In the genomic region with DNA sequence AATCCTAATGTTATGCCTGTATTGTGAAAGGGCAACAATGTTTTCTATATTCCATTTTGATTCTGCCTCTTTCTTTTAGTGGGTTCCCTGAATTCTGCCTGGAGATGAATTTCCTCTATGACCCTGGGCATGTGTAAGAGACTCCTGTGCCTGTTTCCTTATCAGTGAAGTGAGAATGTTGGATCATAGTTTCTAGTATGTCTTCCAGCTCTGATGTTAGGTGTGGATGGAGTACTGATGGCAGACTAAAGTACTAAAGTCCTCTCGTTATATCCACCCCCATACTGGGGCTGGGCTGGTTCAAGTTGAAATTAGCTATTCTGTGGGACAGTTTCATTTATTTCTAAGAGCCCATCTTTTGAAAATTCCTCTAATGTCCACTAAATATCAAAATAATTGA, we compare ENCODE assay signal across 24 cellular contexts. TPM values are rescaled to one million over a fixed set of nuclear protein-coding genes. Genes with fewer than 3 reads are reported as not detected.
DNase-seq lines count a peak whose midpoint lies in the region; ATAC-seq and TF ChIP-seq lines count a peak whose summit lies in the region.
"Had no signal": no experiment of that assay in that cellular context is flagged by ENCODE, and none has a peak within 500 bp of the region (broad histone marks: within the 10 kb centered on the region; RNA-seq: fewer than 3 reads in every experiment).

No MANE protein-coding gene starts in this region.

- ATAC-seq in Right ventricle myocardium inferior = no peak
- ATAC-seq in left cardiac atrium = peak; percentile 42 to 63
- peak; percentile 52 to 57 for ATAC-seq in right cardiac atrium
- ATAC-seq: A549, GM12878 had no signal

- TF ChIP-seq CTCF in cardiac muscle cell (IDR thresholded peaks at IDR 0.05; ENCODE audit: low read depth, low read length) = no peak
- TF ChIP-seq CTCF in tibial artery (IDR thresholded peaks at IDR 0.05) = no peak

- intact Hi-C loops in Right ventricle myocardium inferior (cut with DNase I) (no loop called here), left cardiac atrium (cut with DNase I) (no loop called here), right cardiac atrium (cut with DNase I) (no loop called here), tibial artery (cut with DNase I; ENCODE audit: low total_unique reads) (no loop called here)

- H3K27ac ChIP-seq in cardiac muscle cell = peak overlapping the region; percentile 49
- no peak overlapping the region for H3K27ac ChIP-seq in right cardiac atrium (ENCODE audit: low read length)
- H3K27ac ChIP-seq in tibial artery = no peak overlapping the region
- H3K27ac ChIP-seq: BLaER1 treated with 17β-estradiol and CSF1 and Interleukin-3, amounts not matched to agents 10 nM and 100 nM; GM23248 had no signal

- H3K27me3 ChIP-seq in cardiac muscle cell = no peaks in the 10 kb centered on the region
- H3K27me3 ChIP-seq in right cardiac atrium (ENCODE audit: control insufficient read depth, insufficient read depth) = no peaks in the 10 kb centered on the region
- H3K27me3 ChIP-seq in tibial artery = no peaks in the 10 kb centered on the region
- H3K27me3 ChIP-seq: BE2C had no signal

- H3K4me1 ChIP-seq in cardiac muscle cell (ENCODE audit: low read depth) (peaks cover 19% of the 10 kb centered on the region), right cardiac atrium (ENCODE audit: control insufficient read depth, insufficient read depth, low read length) (peaks cover 6% of the 10 kb centered on the region), tibial artery (peaks cover 0 to 28% (median 1%) of the 10 kb centered on the region in 4 donors)
- H3K4me1 ChIP-seq: BE2C had no signal

- no peak overlapping the region for H3K4me3 ChIP-seq in cardiac muscle cell
- H3K4me3 ChIP-seq in right cardiac atrium (ENCODE audit: low read length) = no peak overlapping the region
- H3K4me3 ChIP-seq in tibial artery = no peak overlapping the region
- H3K4me3 ChIP-seq: A549; BLaER1 treated with 17β-estradiol and CSF1 and Interleukin-3, amounts not matched to agents 10 nM and 100 nM; GM12878; GM23248 had no signal

- DNase-seq in cardiac muscle cell (ENCODE audit: low read depth in 1 of 2, low spot score in 1 of 2) = peak in 1 of 2 donors; percentile 55
- DNase-seq in Right ventricle myocardium inferior (ENCODE audit: missing footprints) = no peak
- no peak for DNase-seq in left cardiac atrium
- DNase-seq in right cardiac atrium = no peak
- DNase-seq in tibial artery = no peak
- DNase-seq in cerebellum (ENCODE audit: low spot score) = no peak
- DNase-seq: 8988T; ACHN; AML-193; BE2C; CD4-positive, alpha-beta T cell; CD8-positive, alpha-beta memory T cell; DMS 273 treated with DMSO at 0.1 percent for 48 hours; DMS79; EL; GDM1; GM23248; H7; HCEC 1CT had no signal

- H3K36me3 ChIP-seq in cardiac muscle cell (no peaks in the 10 kb centered on the region), tibial artery (no peaks in the 10 kb centered on the region)
- H3K36me3 ChIP-seq: BE2C; BLaER1 treated with 17β-estradiol and CSF1 and Interleukin-3, amounts not matched to agents 10 nM and 100 nM had no signal

- WGBS in right cardiac atrium = 63% methylated on average over 1 of the region's 1 CpG

- no peaks in the 10 kb centered on the region for H3K9me3 ChIP-seq in cardiac muscle cell (ENCODE audit: low read depth)
- H3K9me3 ChIP-seq in right cardiac atrium (ENCODE audit: control insufficient read depth, low read length) = no peaks in the 10 kb centered on the region
- H3K9me3 ChIP-seq in tibial artery = no peaks in the 10 kb centered on the region
- H3K9me3 ChIP-seq: A549; BE2C; BLaER1 treated with 17β-estradiol and CSF1 and Interleukin-3, amounts not matched to agents 10 nM and 100 nM had no signal

RNA-seq across cellular contexts. Expression of a gene that starts 29.6 kb away (rescaled TPM):
- 0.99 and 1.2 TPM in 2 replicates for total RNA-seq in cardiac muscle cell
- 2.0 and 2.7 TPM in 2 replicates for polyA plus RNA-seq in cardiac muscle cell
- not detected for total RNA-seq in Right ventricle myocardium inferior
- not detected for total RNA-seq in left cardiac atrium
- not detected for total RNA-seq in right cardiac atrium
- polyA plus RNA-seq in right cardiac atrium = not detected
- total RNA-seq in cerebellum = not detected
- total RNA-seq: CD4-positive, alpha-beta T cell; CD8-positive, alpha-beta memory T cell; GM23248; H1 had no signal
- polyA plus RNA-seq: CD14-positive monocyte; CD8-positive, alpha-beta memory T cell; GM23248 had no signal
